ENCODE assay signal across 9 cellular contexts in genomic region chr11:120563698-120564572, GRCh38. TPM values are rescaled to one million over a fixed set of nuclear protein-coding genes. Genes with fewer than 3 reads are reported as not detected.
A peak's percentile ranks its signal among the peaks of the same experiment; 100 is the strongest.
DNase-seq lines count a peak whose midpoint lies in the region; ATAC-seq, FAIRE-seq and TF ChIP-seq lines count a peak whose summit lies in the region.
"Had no signal": no experiment of that assay in that cellular context is flagged by ENCODE, and none has a peak within 500 bp of the region (broad histone marks: within the 10 kb centered on the region; RNA-seq: fewer than 3 reads in every experiment).

No MANE protein-coding gene starts in this region.

- no peak overlapping the region for H3K4ac ChIP-seq in H9 (ENCODE audit: low read depth, low read length)

- H3K9ac ChIP-seq in H9 (ENCODE audit: extremely low read depth, insufficient read length, low read length) (no peak overlapping the region), iPS-18a (ENCODE audit: low read length) (peak overlapping the region; percentile 42)

- no peak overlapping the region for H2AK5ac ChIP-seq in H9 (ENCODE audit: insufficient read length, low read length)

- peak overlapping the region; percentile 19 for H3K18ac ChIP-seq in H9 (ENCODE audit: insufficient read length, low read depth, low read length)

- H4K5ac ChIP-seq in H9 (ENCODE audit: insufficient read length, low read depth, low read length) = no peak overlapping the region

- no peak overlapping the region for H2BK5ac ChIP-seq in H9 (ENCODE audit: insufficient read length, low read length)

- H3K4me1 Mint-ChIP-seq in H9 = peaks cover 34 to 46% of the 10 kb centered on the region in 2 experiments
- H3K4me1 Mint-ChIP-seq in CD4-positive, alpha-beta T cell (ENCODE audit: low read depth) = peaks cover 4% of the 10 kb centered on the region

- no peak overlapping the region for H3K27ac Mint-ChIP-seq in H9
- H3K27ac Mint-ChIP-seq in CD4-positive, alpha-beta T cell = no peak overlapping the region
- H3K27ac Mint-ChIP-seq: activated B cell treated with CpG ODN at 0.5 μM for 24 hours had no signal

- intact Hi-C loops in sigmoid colon (cut with DNase I) = no loop called here
- intact Hi-C loops in CD4-positive, alpha-beta T cell (cut with DNase I, micrococcal nuclease) = no loop called here

- no peak for ATAC-seq in CD4-positive, alpha-beta T cell (ENCODE audit: poor library complexity)
- ATAC-seq in HG03378 (IDR thresholded peaks at IDR 0.05; ENCODE audit: unreplicated experiment) = no peak

- H2AFZ ChIP-seq in H9 (ENCODE audit: low read length) = no peak overlapping the region

- TF ChIP-seq POLR2A in sigmoid colon (IDR thresholded peaks at IDR 0.05) (no peak), GM12891 (IDR thresholded peaks at IDR 0.05; ENCODE audit: low read depth, low read length) (no peak)

- H3K36me3 Mint-ChIP-seq in H9 (ENCODE audit: insufficient read depth in 1 of 3, low read depth in 3 of 3) = no peaks in the 10 kb centered on the region; a peak in 1 of 7 replicates
- H3K36me3 Mint-ChIP-seq in CD4-positive, alpha-beta T cell (ENCODE audit: low read depth) = no peaks in the 10 kb centered on the region

- CTCF ChIA-PET in CD4-positive, alpha-beta T cell (lab: Charles Lee) = no interaction called here

- no peaks in the 10 kb centered on the region for H3K9me3 ChIP-seq in H9 (ENCODE audit: control insufficient read depth, low read depth, low read length)
- no peaks in the 10 kb centered on the region for H3K9me3 ChIP-seq in iPS-18a (ENCODE audit: control insufficient read depth, low read depth, low read length)
- H3K9me3 ChIP-seq in sigmoid colon = no peaks in the 10 kb centered on the region
- H3K9me3 ChIP-seq in CD4-positive, alpha-beta T cell (ENCODE audit: control insufficient read depth, low read length) = no peaks in the 10 kb centered on the region

- no peak overlapping the region for H2BK12ac ChIP-seq in H9 (ENCODE audit: insufficient read length, low read depth, low read length)

- H3K4me3 Mint-ChIP-seq in H9 = peak overlapping the region; percentile 64 to 69
- H3K4me3 Mint-ChIP-seq in CD4-positive, alpha-beta T cell = no peak overlapping the region

- H3K79me1 ChIP-seq in H9 (ENCODE audit: insufficient read depth, low read depth, low read length, poor library complexity, severe bottlenecking) = no peaks in the 10 kb centered on the region

- H2BK15ac ChIP-seq in H9 (ENCODE audit: low read depth, low read length) = no peak overlapping the region

- no peak for TF ChIP-seq EP300 in sigmoid colon (IDR thresholded peaks at IDR 0.05)

- H3K23me2 ChIP-seq in H9 (ENCODE audit: insufficient read length, low read depth, low read length, poor library complexity, severe bottlenecking) = peaks cover 8% of the 10 kb centered on the region

- peak; percentile 60 for DNase-seq in H9
- DNase-seq in amygdala (lab: John Stamatoyannopoulos, UW) = peak; percentile 18 to 92 (median 81)
- DNase-seq in sigmoid colon = no peak
- no peak for DNase-seq in CD4-positive, alpha-beta T cell
- no peak for DNase-seq in GM12891 (ENCODE audit: insufficient read length, low spot score)
- no peak for DNase-seq in NCI-H1694 treated with DMSO at 0.1 percent for 48 hours (lab: John Stamatoyannopoulos, UW)

- H3K27ac ChIP-seq in H9 (ENCODE audit: insufficient read length, low read depth, low read length) (no peak overlapping the region), iPS-18a (ENCODE audit: low read length) (no peak overlapping the region), sigmoid colon (no peak overlapping the region)
- no peak overlapping the region for H3K27ac ChIP-seq in CD4-positive, alpha-beta T cell (ENCODE audit: low read depth, low read length)

- H3K9me3 Mint-ChIP-seq in H9 = no peaks in the 10 kb centered on the region
- no peaks in the 10 kb centered on the region for H3K9me3 Mint-ChIP-seq in CD4-positive, alpha-beta T cell
- H3K9me3 Mint-ChIP-seq: activated B cell treated with CpG ODN at 0.5 μM for 24 hours had no signal

- TF ChIP-seq CTCF in H9 (conservative IDR thresholded peaks at IDR 0.05) (no peak), sigmoid colon (IDR thresholded peaks at IDR 0.05) (no peak)
- no peak for TF ChIP-seq CTCF in CD4-positive, alpha-beta T cell (IDR thresholded peaks at IDR 0.05)

- H3K4me2 ChIP-seq in H9 (ENCODE audit: insufficient read depth, insufficient read length, low read length) = peak overlapping the region; percentile 16

- peaks cover 60% of the 10 kb centered on the region for H3K27me3 Mint-ChIP-seq in H9 (ENCODE audit: low read depth)
- H3K27me3 Mint-ChIP-seq in CD4-positive, alpha-beta T cell = peaks cover 66% of the 10 kb centered on the region

- no peaks in the 10 kb centered on the region for H4K20me1 ChIP-seq in H9 (ENCODE audit: control insufficient read depth, insufficient read depth, insufficient read length)

- no peak overlapping the region for H2BK20ac ChIP-seq in H9 (ENCODE audit: low read depth, low read length, poor library complexity, severe bottlenecking)

- H3K4me1 ChIP-seq in H9 (ENCODE audit: insufficient read depth, low read length) (no peaks in the 10 kb centered on the region; the same call in 1 of the 2 replicates), iPS-18a (ENCODE audit: control insufficient read depth, low read depth, low read length) (peaks cover 25% of the 10 kb centered on the region), sigmoid colon (peaks cover 0 to 17% (median 15%) of the 10 kb centered on the region in 4 donors)

- POLR2A ChIA-PET in CD4-positive, alpha-beta T cell (lab: Charles Lee) = no interaction called here

- H3K23ac ChIP-seq in H9 (ENCODE audit: insufficient read length, low read depth, low read length) = no peak overlapping the region

- peak overlapping the region; percentile 51 for H3K4me3 ChIP-seq in iPS-18a (ENCODE audit: low read length)
- peak overlapping the region in 3 of 4 donors; percentile 34 to 48 (median 43) for H3K4me3 ChIP-seq in sigmoid colon

- H3K56ac ChIP-seq in H9 (ENCODE audit: insufficient read length, low read depth, low read length) = no peak overlapping the region

- peaks cover 5% of the 10 kb centered on the region; the same call in 1 of the 2 replicates for H3K27me3 ChIP-seq in H9 (ENCODE audit: insufficient read depth, low read length)
- peaks cover 52% of the 10 kb centered on the region for H3K27me3 ChIP-seq in iPS-18a (ENCODE audit: control insufficient read depth, insufficient read depth, low read length)
- peaks cover 14 to 43% (median 23%) of the 10 kb centered on the region in 3 donors for H3K27me3 ChIP-seq in sigmoid colon
- peaks cover 44% of the 10 kb centered on the region for H3K27me3 ChIP-seq in CD4-positive, alpha-beta T cell (ENCODE audit: control insufficient read depth, insufficient read depth, low read length)

- no peaks in the 10 kb centered on the region for H3K79me2 ChIP-seq in H9 (ENCODE audit: insufficient read depth, low read length)

- H3T11ph ChIP-seq in H9 (ENCODE audit: low read length) = no peak overlapping the region

- no peak overlapping the region for H2BK120ac ChIP-seq in H9 (ENCODE audit: low read depth, low read length, poor library complexity, severe bottlenecking)

- H3K36me3 ChIP-seq in iPS-18a (ENCODE audit: control insufficient read depth, low read depth, low read length) = no peaks in the 10 kb centered on the region
- no peaks in the 10 kb centered on the region for H3K36me3 ChIP-seq in sigmoid colon

- no peak for FAIRE-seq in GM12891 (lab: Jason Lieb, UNC)

- 0 out of 2 replicates have a peak overlapping the region, but pooled peaks have one; percentile 21 for H3K14ac ChIP-seq in H9 (ENCODE audit: insufficient read depth, low read length)

- H4K91ac ChIP-seq in H9 (ENCODE audit: insufficient read length, low read depth, low read length) = no peak overlapping the region

- H4K8ac ChIP-seq in H9 (replicated peaks; ENCODE audit: insufficient read length, low read depth, low read length) = no peak overlapping the region

- no CpG with 5 or more reads among the region's 53 CpGs for WGBS in H9 (ENCODE audit: extremely low coverage, insufficient read length, low lambda C conversion rate)
- WGBS in sigmoid colon, 2 donors = 9 to 18% methylated on average over 53 of the region's 53 CpGs

TF ChIP-seq in GM12891, 5 proteins besides CTCF, POLR2A, EP300 and RAD21:
- TF ChIP-seq PAX5 (IDR thresholded peaks at IDR 0.05; ENCODE audit: insufficient read depth, low read length, severe bottlenecking) = no peak
- no peak for TF ChIP-seq POLR2AphosphoS5 (IDR thresholded peaks at IDR 0.05; ENCODE audit: low read depth, low read length)
- no peak for TF ChIP-seq SPI1 (IDR thresholded peaks at IDR 0.05; ENCODE audit: low read depth, low read length)
- no peak for TF ChIP-seq TAF1 (IDR thresholded peaks at IDR 0.05; ENCODE audit: low read depth, low read length)
- no peak for TF ChIP-seq POU2F2 (IDR thresholded peaks at IDR 0.05; ENCODE audit: low read depth, low read length)

RNA-seq across cellular contexts. Expression of gene GRIK4, which starts 52.4 kb away (rescaled TPM):
- total RNA-seq in H9 (2021) (2.2 and 2.3 TPM in 2 replicates), sigmoid colon (under 1 TPM in 2 of 4 donors, not detected in 2; 0.27 to 0.36 TPM)
- polyA plus RNA-seq in sigmoid colon = under 1 TPM in 1 of 3 donors, not detected in 2; 0.10 TPM
- not detected for total RNA-seq in CD4-positive, alpha-beta T cell
- polyA plus RNA-seq in GM12891 (2012; ENCODE audit: low read depth, missing spikeins) = 0.40 TPM
- total RNA-seq: activated B cell treated with CpG ODN at 0.5 μM for 24 hours had no signal

Comparison
In these comparisons a context has a peak if more than half of its experiments do, and no peak if none do; other contexts are left out.
1. DNase-seq: peak in H9 (single experiment) and amygdala (56 of 56); none in sigmoid colon (single experiment), CD4-positive, alpha-beta T cell (0 of 10), GM12891 (single experiment) and NCI-H1694 treated with DMSO at 0.1 percent for 48 hours (single experiment).